Comparison of ENCODE assay signal across 8 cellular contexts in the genomic region with DNA sequence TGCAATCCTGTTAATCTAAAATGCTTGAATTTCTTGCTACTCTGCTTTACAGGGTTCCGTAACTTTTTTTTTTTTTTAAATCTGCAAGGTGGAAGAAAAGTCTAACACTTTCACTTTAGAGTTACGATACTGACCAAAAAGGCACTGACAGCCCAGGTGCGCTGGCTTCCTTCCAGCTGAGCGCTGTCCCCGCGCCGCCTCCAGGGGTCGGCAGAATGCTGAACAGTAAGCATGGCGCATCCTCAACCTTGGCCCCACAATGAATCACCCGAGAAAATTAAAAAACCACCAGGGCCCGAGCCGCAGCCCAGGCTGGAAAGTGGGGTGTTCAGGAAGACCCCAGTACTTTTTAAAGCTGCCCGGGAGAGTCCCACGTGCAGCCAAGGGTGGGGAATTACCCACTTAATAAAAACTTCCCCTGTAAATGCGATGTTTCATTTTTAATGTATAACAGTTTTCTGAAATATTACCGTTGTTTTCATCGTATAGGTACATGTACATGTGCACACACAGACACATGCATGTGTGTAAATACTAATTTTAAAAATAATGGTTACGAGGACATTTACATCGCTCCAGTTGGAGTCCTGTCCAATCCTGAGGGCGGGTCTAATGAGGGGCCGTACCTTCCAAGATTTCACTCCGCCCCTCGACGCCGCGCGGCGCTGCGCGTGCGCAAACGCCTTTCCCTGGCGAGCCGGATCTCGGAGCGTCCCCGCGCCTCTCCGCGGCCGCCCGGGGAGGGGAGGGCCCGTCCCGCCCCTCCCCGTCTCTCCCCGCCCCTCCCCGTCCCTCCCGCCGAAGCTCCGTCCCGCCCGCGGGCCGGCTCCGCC. TPM values are rescaled to one million over a fixed set of nuclear protein-coding genes. Genes with fewer than 3 reads are reported as not detected.
DNase-seq lines count a peak whose midpoint lies in the region; ATAC-seq and TF ChIP-seq lines count a peak whose summit lies in the region.

No MANE protein-coding gene starts in this region.

- CTCF ChIA-PET in BJ (lab: Yijun Ruan, JAX), result interaction anchor here (0.8 to 1.5 kb wide), 3 partner anchors 9 to 78 kb away, joined by 3 to 5 read pairs (median 5); no protein-coding TSS in a partner anchor

- no peaks in the 10 kb centered on the region for H3K9me3 ChIP-seq in colonic mucosa

- H3K36me3 ChIP-seq in BJ (ENCODE audit: control insufficient read depth, insufficient read depth, low read length) (no peaks in the 10 kb centered on the region), colonic mucosa (no peaks in the 10 kb centered on the region)

- peak overlapping the region; percentile 95 for H3K4me3 ChIP-seq in BJ (ENCODE audit: low read depth, low read length)
- peak overlapping the region; percentile 98 for H3K4me3 ChIP-seq in colonic mucosa

- H3K27me3 ChIP-seq in BJ (ENCODE audit: control insufficient read depth, insufficient read depth, low read length) (no peaks in the 10 kb centered on the region), colonic mucosa (no peaks in the 10 kb centered on the region)

- no peaks in the 10 kb centered on the region for H3K4me1 ChIP-seq in colonic mucosa

- POLR2A ChIA-PET in BJ (lab: Charles Lee), result interaction anchor here (0.6 kb wide), 1 partner anchor 1236 kb away, joined by 3 read pairs; no protein-coding TSS in a partner anchor

- ATAC-seq in GM19324 (IDR thresholded peaks at IDR 0.05; ENCODE audit: low FRiP score, unreplicated experiment) (peak; percentile 93), HG03457 (IDR thresholded peaks at IDR 0.05; ENCODE audit: unreplicated experiment) (peak; percentile 81), left colon (peak; percentile 87)

- peak; percentile 62 for DNase-seq in BJ (ENCODE audit: low read depth)
- peak; percentile 93 to 96 for DNase-seq in NCI-H524 (lab: John Stamatoyannopoulos, UW)
- DNase-seq in activated CD4-positive, alpha-beta T cell treated with anti-CD3 and anti-CD28 coated beads for 48 hours, result peak; percentile 97
- DNase-seq in colonic mucosa, result peak; percentile 98
- DNase-seq in left colon, result peak; percentile 92 to 94
- DNase-seq in stimulated activated CD4-positive, alpha-beta T cell treated with anti-CD3 and anti-CD28 coated beads, Interleukin-1b, Interleukin-23, amount 100 ng/mL, for 24 hours (ENCODE audit: low read depth in 4 of 4, low spot score in 1 of 4), result peak; percentile 76 to 92 (median 91)

- peak; percentile 82 for TF ChIP-seq CTCF in BJ (IDR thresholded peaks at IDR 0.05; ENCODE audit: insufficient read depth, low read depth, low read length)
- TF ChIP-seq CTCF in colonic mucosa (IDR thresholded peaks at IDR 0.05), result peak; percentile 48

- H3K27ac ChIP-seq in colonic mucosa, result peak overlapping the region; percentile 91

- intact Hi-C loops in colonic mucosa (cut with DNase I) (loop anchor here (5.0 kb wide), 1 partner anchor 152 kb away; a partner anchor contains a TSS), left colon (cut with DNase I, micrococcal nuclease) (no loop called here)

- peak overlapping the region; percentile 94 to 99 for H3K9ac ChIP-seq in colonic mucosa (ENCODE audit: low read depth in 2 of 2, low read length in 2 of 2)

RNA-seq across cellular contexts. Expression of a gene that starts 0.4 kb away (rescaled TPM):
- polyA plus RNA-seq in BJ (2011; rRNA removed), result 38.0 and 52.7 TPM in 2 replicates
- polyA minus RNA-seq in BJ (2011; rRNA and poly(A)+ RNA removed), result 7.7 TPM in 2 replicates
- 10 to 100 TPM; 22.9 to 42.8 TPM for total RNA-seq in colonic mucosa
- 10 to 100 TPM; 39.4 to 48.1 TPM for total RNA-seq in left colon

RNA-seq across cellular contexts. Expression of a gene that starts 19.9 kb away (rescaled TPM):
- polyA plus RNA-seq in BJ (2011; rRNA removed), result 2.6 and 7.4 TPM in 2 replicates
- polyA minus RNA-seq in BJ (2011; rRNA and poly(A)+ RNA removed), result 2.9 and 3.8 TPM in 2 replicates
- total RNA-seq in colonic mucosa, result 10 to 100 TPM; 16.0 to 26.8 TPM
- 10 to 100 TPM; 18.6 to 24.3 TPM for total RNA-seq in left colon

Comparison
In these comparisons a context has a peak if more than half of its experiments do, and no peak if none do; other contexts are left out.
1. Peak in every context shown above with its lines: DNase-seq, ATAC-seq, H3K4me3 ChIP-seq and H3K27ac ChIP-seq.